ENCODE assay signal across 18 cellular contexts in the genomic region with DNA sequence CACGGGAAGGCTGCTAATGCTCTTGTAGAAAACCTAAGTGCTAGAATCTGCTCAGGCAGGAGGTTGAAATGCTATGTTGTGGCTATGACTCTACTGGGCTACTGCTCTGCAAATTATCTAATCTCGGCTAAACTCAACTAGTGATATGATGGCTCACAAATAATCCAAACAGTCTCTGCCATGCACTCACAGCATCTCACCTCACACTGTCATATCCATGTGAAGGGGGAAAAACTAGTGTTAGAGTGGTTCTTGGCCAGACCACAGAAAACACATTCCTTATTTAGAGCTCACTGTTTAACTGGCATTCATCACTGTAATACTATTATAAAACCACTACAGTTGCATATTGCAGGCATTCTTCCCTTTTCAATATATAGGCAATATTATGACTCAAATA.
DNase-seq lines count a peak whose midpoint lies in the region; ATAC-seq and TF ChIP-seq lines count a peak whose summit lies in the region.
"Had no signal": no experiment of that assay in that cellular context is flagged by ENCODE, and none has a peak within 500 bp of the region (broad histone marks: within the 10 kb centered on the region; RNA-seq: fewer than 3 reads in every experiment).

No MANE protein-coding gene starts in this region.

- no peak for TF ChIP-seq CTCF in Panc1 (IDR thresholded peaks at IDR 0.05)
- TF ChIP-seq CTCF in fibroblast of villous mesenchyme (IDR thresholded peaks at IDR 0.05; ENCODE audit: insufficient read depth, low read depth, low read length), result no peak
- no peak for TF ChIP-seq CTCF in osteoblast (IDR thresholded peaks at IDR 0.05; ENCODE audit: extremely low read depth, low read depth, low read length)

- in situ Hi-C loops in Panc1 (cut with HindIII; ENCODE audit: low pct_unique_long_range_greater_than_20kb, low sequenced_read_pairs), result no loop called here

- peak; percentile 69 for ATAC-seq in Panc1
- no peak for ATAC-seq in GM19463 (IDR thresholded peaks at IDR 0.05; ENCODE audit: unreplicated experiment)

- no peaks in the 10 kb centered on the region for H4K20me1 ChIP-seq in osteoblast (ENCODE audit: insufficient read depth, low read length)

- CTCF ChIA-PET in Panc1 (lab: Charles Lee), result interaction anchor here (0.6 kb wide), 2 partner anchors 9 to 47 kb away, joined by 3 to 6 read pairs; no protein-coding TSS in a partner anchor

- peak overlapping the region; percentile 20 for H3K4me2 ChIP-seq in osteoblast (ENCODE audit: insufficient read depth, low read length)
- H3K4me2 ChIP-seq: BLaER1 treated with 17β-estradiol and CSF1 and Interleukin-3, amounts not matched to agents 10 nM and 100 nM had no signal

- POLR2A ChIA-PET in Panc1 (lab: Charles Lee), result interaction anchor here (0.9 to 1.2 kb wide), 2 partner anchors 9 to 20 kb away, joined by 3 to 5 read pairs; no protein-coding TSS in a partner anchor

- intact Hi-C loops in Panc1 (cut with micrococcal nuclease; ENCODE audit: unreplicated experiment), result no loop called here

- H2AFZ ChIP-seq in osteoblast (ENCODE audit: low read length), result no peak overlapping the region

- H3K9me3 ChIP-seq in Panc1 (ENCODE audit: control insufficient read depth, insufficient read depth, low read depth, low read length) (peaks cover 2% of the 10 kb centered on the region), osteoblast (ENCODE audit: low read depth, low read length) (no peaks in the 10 kb centered on the region)
- H3K9me3 ChIP-seq: adrenal gland, tibial nerve had no signal

- H3K4me1 ChIP-seq in Panc1 (ENCODE audit: control insufficient read depth, insufficient read depth, low read length), result peaks cover 59% of the 10 kb centered on the region
- peaks cover 63% of the 10 kb centered on the region for H3K4me1 ChIP-seq in osteoblast (ENCODE audit: insufficient read depth, low read length)

- DNase-seq in EH (ENCODE audit: low read depth) (peak; percentile 75), Panc1 (ENCODE audit: low read depth, low spot score) (no peak), fibroblast of villous mesenchyme (ENCODE audit: low read depth) (peak; percentile 75), osteoblast (ENCODE audit: insufficient read length, low spot score, missing footprints) (peak; percentile 85), epidermal melanocyte (ENCODE audit: insufficient read length, low spot score) (no peak), NCI-H748 treated with DMSO at 0.1 percent for 48 hours (lab: John Stamatoyannopoulos, UW) (no peak)
- DNase-seq in stimulated activated naive CD4-positive, alpha-beta T cell (lab: John Stamatoyannopoulos, UW), result no peak
- DNase-seq: activated CD4-positive, alpha-beta T cell treated with anti-CD3 and anti-CD28 coated beads for 4 hours; activated T-cell treated with anti-CD3 and anti-CD28 coated beads, Interleukin-2, amount 50 U/mL, for 1 hour; adrenal gland; KG1; NCI-H146; RPMI8226; stimulated activated CD4-positive, alpha-beta T cell treated with anti-CD3 and anti-CD28 coated beads, Interleukin-1b, Interleukin-23, amount 100 ng/mL, for 48 hours; T-helper 2 cell had no signal

- H3K4me3 ChIP-seq in Panc1 (ENCODE audit: low read depth in 2 of 2, low read length in 2 of 2) (no peak overlapping the region), fibroblast of villous mesenchyme (ENCODE audit: low read depth, low read length) (no peak overlapping the region), osteoblast (ENCODE audit: insufficient read depth, low read length) (no peak overlapping the region)
- H3K4me3 ChIP-seq: adrenal gland; BLaER1 treated with 17β-estradiol and CSF1 and Interleukin-3, amounts not matched to agents 10 nM and 100 nM; tibial nerve had no signal

- H3K27ac ChIP-seq in Panc1 (ENCODE audit: low read length) (peak overlapping the region; percentile 91), osteoblast (ENCODE audit: low read depth, low read length) (peak overlapping the region; percentile 75)
- H3K27ac ChIP-seq: adrenal gland; BLaER1 treated with 17β-estradiol and CSF1 and Interleukin-3, amounts not matched to agents 10 nM and 100 nM had no signal

- no TSS peak for BruUV-seq in Panc1 (replicated peaks; lab: Mats Ljungman, UMichigan)

- H3K36me3 ChIP-seq in Panc1 (ENCODE audit: control insufficient read depth, insufficient read depth, low read length) (no peaks in the 10 kb centered on the region), osteoblast (ENCODE audit: insufficient read depth, low read length) (peaks cover 8% of the 10 kb centered on the region)
- H3K36me3 ChIP-seq: adrenal gland had no signal

- H3K79me2 ChIP-seq in osteoblast (ENCODE audit: insufficient read depth, low read length), result peaks cover 88% of the 10 kb centered on the region

- H3K27me3 ChIP-seq in Panc1 (ENCODE audit: control insufficient read depth, insufficient read depth, low read length) (no peaks in the 10 kb centered on the region), osteoblast (ENCODE audit: insufficient read depth, low read length) (no peaks in the 10 kb centered on the region)
- H3K27me3 ChIP-seq: adrenal gland; BLaER1 treated with 17β-estradiol and CSF1 and Interleukin-3, amounts not matched to agents 10 nM and 100 nM; tibial nerve had no signal

Comparison
In these comparisons a context has a peak if more than half of its experiments do, and no peak if none do; other contexts are left out.
1. DNase-seq: peak in EH (single experiment), fibroblast of villous mesenchyme (single experiment) and osteoblast (single experiment); none in Panc1 (single experiment), epidermal melanocyte (single experiment), NCI-H748 treated with DMSO at 0.1 percent for 48 hours (single experiment) and stimulated activated naive CD4-positive, alpha-beta T cell (0 of 6).